25 cellular contexts compared by ENCODE assay signal in the genomic region with DNA sequence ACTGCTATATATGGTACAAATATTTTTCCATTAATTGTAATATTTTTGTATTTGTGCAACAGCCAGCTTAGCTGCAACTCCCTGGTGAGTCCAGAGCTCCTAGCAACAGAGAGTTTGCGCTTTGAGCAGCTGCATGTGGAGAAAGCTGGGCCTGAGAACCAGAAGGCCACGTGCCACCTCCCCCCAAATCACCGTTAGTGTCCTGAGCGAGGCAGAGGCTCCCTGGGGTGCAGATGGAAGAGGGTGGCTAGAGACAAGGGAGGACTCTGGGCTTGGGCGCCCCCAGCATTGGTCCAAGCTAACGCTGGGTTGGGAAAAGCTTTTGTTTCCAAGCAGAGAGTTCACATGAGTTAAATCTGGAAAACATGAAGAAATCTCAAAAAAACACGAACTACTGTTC.
"Had no signal": no experiment of that assay in that cellular context is flagged by ENCODE, and none has a peak within 500 bp of the region (broad histone marks: within the 10 kb centered on the region; RNA-seq: fewer than 3 reads in every experiment).

No MANE protein-coding gene starts in this region.

- H3K27ac ChIP-seq: cardiac muscle cell, parathyroid adenoma, right lobe of liver, transverse colon had no signal

- DNase-seq: activated CD4-positive, alpha-beta T cell treated with anti-CD3 and anti-CD28 coated beads for 4 hours; activated CD4-positive, alpha-beta T cell treated with anti-CD3 and anti-CD28 coated beads, Interleukin-2, amount 50 U/mL, for 48 hours; activated CD4-positive, CD25-positive, alpha-beta regulatory T cell; activated CD8-positive, alpha-beta memory T cell treated with anti-CD3 and anti-CD28 coated beads, Interleukin-2, amount 50 U/mL, for 48 hours; activated naive CD4-positive, alpha-beta T cell treated with Interleukin-2 at 50 U/mL for 16 hours; activated T-cell treated with anti-CD3 and anti-CD28 coated beads, Interleukin-2, amount 50 U/mL, for 4 hours; effector CD4-positive, alpha-beta T cell; kidney; right lobe of liver; stimulated activated CD4-positive, alpha-beta T cell treated with anti-CD3 and anti-CD28 coated beads, Interleukin-2, amount 100 ng/mL, for 48 hours; stimulated activated CD8-positive, alpha-beta memory T cell treated with anti-CD3 and anti-CD28 coated beads, Interleukin-4, amount 100 ng/mL, for 48 hours; stimulated activated naive B cell treated with anti-CD40 and anti-IgM and Interleukin-4, amounts not matched to agents 10 μg/mL and 1 μg/mL and 100 μg/mL, for 72 hours; SW 1271; T-helper 17 cell; transverse colon had no signal

- H3K27me3 ChIP-seq: cardiac muscle cell, heart left ventricle, right lobe of liver, transverse colon had no signal

- H3K9me3 Mint-ChIP-seq: activated T-cell treated with anti-CD3 and anti-CD28 coated beads, Interleukin-2, amount 50 U/mL, for 4 hours; activated T-helper 2 cell treated with anti-CD3 and anti-CD28 coated beads, Interferon-gamma antibody, Interleukin-2, Interleukin-4, amounts not matched to agents 10 μg/mL and 5 μg/mL and 100 μg/mL, durations not matched to agents 14 hours and 24 hours and 36 hours; dendritic cell treated with granulocyte-macrophage colony-stimulating factor and Interleukin-4, amounts not matched to agents 40 ng/mL and 50 ng/mL, for 4 days; natural killer cell treated with Interleukin-12 subunit alpha and Interleukin-12 subunit beta and Interleukin-15 and Interleukin-18, amount 100 ng/mL, for 72 hours had no signal

- FAIRE-seq: frontal cortex, kidney, urothelium cell line had no signal

- H3K9ac ChIP-seq: parathyroid adenoma had no signal

- H3K4me3 Mint-ChIP-seq: activated T-cell treated with anti-CD3 and anti-CD28 coated beads, Interleukin-2, amount 50 U/mL, for 4 hours; dendritic cell treated with granulocyte-macrophage colony-stimulating factor and Interleukin-4, amounts not matched to agents 40 ng/mL and 50 ng/mL, for 4 days; natural killer cell treated with Interleukin-12 subunit alpha and Interleukin-12 subunit beta and Interleukin-15 and Interleukin-18, amount 100 ng/mL, for 72 hours; stimulated activated naive B cell treated with anti-CD40 and anti-IgM and Interleukin-4, amounts not matched to agents 10 μg/mL and 1 μg/mL and 100 μg/mL, for 72 hours; T-helper 17 cell had no signal

- H3K9me3 ChIP-seq: heart left ventricle, right lobe of liver, transverse colon had no signal

- ATAC-seq: activated T-cell treated with anti-CD3 and anti-CD28 coated beads, Interleukin-2, amount 50 U/mL, for 4 hours; esophagus mucosa; natural killer cell treated with Interleukin-12 subunit alpha and Interleukin-12 subunit beta and Interleukin-15 and Interleukin-18, amount 100 ng/mL, for 72 hours; right lobe of liver; stimulated activated naive B cell treated with anti-CD40 and anti-IgM and Interleukin-4, amounts not matched to agents 10 μg/mL and 1 μg/mL and 100 μg/mL, for 72 hours; T-helper 17 cell had no signal

- H3K79me2 ChIP-seq: parathyroid adenoma had no signal

- H3K4me1 ChIP-seq: parathyroid adenoma, right lobe of liver, transverse colon had no signal

- H3K4me1 Mint-ChIP-seq: T-helper 17 cell had no signal

- H2AFZ ChIP-seq: parathyroid adenoma had no signal

- H3K36me3 Mint-ChIP-seq: natural killer cell treated with Interleukin-12 subunit alpha and Interleukin-12 subunit beta and Interleukin-15 and Interleukin-18, amount 100 ng/mL, for 72 hours; stimulated activated naive B cell treated with anti-CD40 and anti-IgM and Interleukin-4, amounts not matched to agents 10 μg/mL and 1 μg/mL and 100 μg/mL, for 72 hours had no signal

- H3K27ac Mint-ChIP-seq: activated T-helper 2 cell treated with anti-CD3 and anti-CD28 coated beads, Interferon-gamma antibody, Interleukin-2, Interleukin-4, amounts not matched to agents 10 μg/mL and 5 μg/mL and 100 μg/mL, durations not matched to agents 14 hours and 24 hours and 36 hours; dendritic cell treated with granulocyte-macrophage colony-stimulating factor and Interleukin-4, amounts not matched to agents 40 ng/mL and 50 ng/mL, for 4 days; natural killer cell treated with Interleukin-12 subunit alpha and Interleukin-12 subunit beta and Interleukin-15 and Interleukin-18, amount 100 ng/mL, for 72 hours; stimulated activated naive B cell treated with anti-CD40 and anti-IgM and Interleukin-4, amounts not matched to agents 10 μg/mL and 1 μg/mL and 100 μg/mL, for 72 hours; T-helper 17 cell had no signal

- H3K36me3 ChIP-seq: cardiac muscle cell, heart left ventricle, right lobe of liver, transverse colon had no signal

- H3K4me3 ChIP-seq: cardiac muscle cell, heart left ventricle, lung, right lobe of liver, transverse colon had no signal
